Comparison of ENCODE assay signal across 8 cellular contexts in genomic region chr2:176822060-176822459, GRCh38.
"Had no signal": no experiment of that assay in that cellular context is flagged by ENCODE, and none has a peak within 500 bp of the region (broad histone marks: within the 10 kb centered on the region; RNA-seq: fewer than 3 reads in every experiment).

No MANE protein-coding gene starts in this region.

- H3K9me3 Mint-ChIP-seq: GM23338, H9, HFFc6 had no signal

- H3K4me2 ChIP-seq: GM23338 had no signal

- H3K36me3 ChIP-seq: HAP-1 had no signal

- H3K27ac Mint-ChIP-seq: GM23338, H9, HFFc6 had no signal

- H3K4me3 ChIP-seq: GM23248, GM23338, HAP-1 had no signal

- H3K27ac ChIP-seq: GM23248 had no signal

- ATAC-seq: GM23338 had no signal

- DNase-seq: GM23248, GOT3, H7, H9, HCEC 1CT, HFFc6 had no signal

- H3K4me3 Mint-ChIP-seq: GM23338, H9, HFFc6 had no signal

- H3K9ac ChIP-seq: GM23248 had no signal

- H2AFZ ChIP-seq: GM23248, GM23338 had no signal

- H3K9me3 ChIP-seq: HAP-1 had no signal
